ENCODE assay signal across 27 cellular contexts in genomic region chr2:126774761-126775160, GRCh38.
DNase-seq lines count a peak whose midpoint lies in the region; ATAC-seq, FAIRE-seq and TF ChIP-seq lines count a peak whose summit lies in the region.
"Had no signal": no experiment of that assay in that cellular context is flagged by ENCODE, and none has a peak within 500 bp of the region (broad histone marks: within the 10 kb centered on the region; RNA-seq: fewer than 3 reads in every experiment).

No MANE protein-coding gene starts in this region.

- H3K27ac ChIP-seq in OCI-LY3 (ENCODE audit: low read length) (no peak overlapping the region), kidney (ENCODE audit: low read depth in 2 of 2, low read length in 2 of 2) (no peak overlapping the region), neural progenitor cell (no peak overlapping the region), thyroid gland (no peak overlapping the region)
- H3K27ac ChIP-seq: BLaER1 treated with 17β-estradiol and CSF1 and Interleukin-3, amounts not matched to agents 10 nM and 100 nM; GM23248; RWPE1 had no signal

- H3K36me3 Mint-ChIP-seq in neural progenitor cell = no peaks in the 10 kb centered on the region
- no peaks in the 10 kb centered on the region for H3K36me3 Mint-ChIP-seq in stimulated activated effector memory CD8-positive, alpha-beta T cell treated with anti-CD3 and anti-CD28 coated beads, Interleukin-12 subunit alpha, Interleukin-12 subunit beta, amount 100 ng/mL, for 72 hours
- H3K36me3 Mint-ChIP-seq: CD8-positive, alpha-beta T cell had no signal

- H3K36me3 ChIP-seq in OCI-LY3 (replicated peaks; ENCODE audit: low read depth, low read length) (no peaks in the 10 kb centered on the region), kidney (ENCODE audit: control insufficient read depth in 1 of 2, insufficient read depth in 2 of 2, low read length in 2 of 2) (no peaks in the 10 kb centered on the region), neural progenitor cell (no peaks in the 10 kb centered on the region), thyroid gland (no peaks in the 10 kb centered on the region)
- H3K36me3 ChIP-seq: BLaER1 treated with 17β-estradiol and CSF1 and Interleukin-3, amounts not matched to agents 10 nM and 100 nM had no signal

- H3K9ac ChIP-seq in OCI-LY3 (ENCODE audit: low read length) (no peak overlapping the region), kidney (ENCODE audit: low read length in 2 of 2) (no peak overlapping the region), neural progenitor cell (no peak overlapping the region)
- H3K9ac ChIP-seq: BLaER1 treated with 17β-estradiol and CSF1 and Interleukin-3, amounts not matched to agents 10 nM and 100 nM; GM23248 had no signal

- TF ChIP-seq POLR2A in thyroid gland (IDR thresholded peaks at IDR 0.05) = no peak

- intact Hi-C loops in kidney (cut with DNase I) = loop anchor here (5.0 kb wide), 1 partner anchor 247 kb away; no protein-coding TSS in a partner anchor
- intact Hi-C loops in thyroid gland (cut with DNase I) = loop anchor here (10.0 kb wide), 1 partner anchor 250 kb away; no protein-coding TSS in a partner anchor

- FAIRE-seq in kidney (lab: Jason Lieb, UNC) = no peak
- FAIRE-seq: A204.1, K562 had no signal

- 0 out of 2 replicates have a peak, but pooled peaks cover 4% of the 10 kb centered on the region for H3K27me3 ChIP-seq in OCI-LY3 (ENCODE audit: low read depth, low read length)
- peaks cover 14% of the 10 kb centered on the region for H3K27me3 ChIP-seq in neural progenitor cell
- H3K27me3 ChIP-seq in thyroid gland = no peaks in the 10 kb centered on the region
- H3K27me3 ChIP-seq: BLaER1 treated with 17β-estradiol and CSF1 and Interleukin-3, amounts not matched to agents 10 nM and 100 nM had no signal

- H4K20me1 ChIP-seq in OCI-LY3 (ENCODE audit: insufficient read depth, low read length) (no peaks in the 10 kb centered on the region), neural progenitor cell (ENCODE audit: low read depth) (no peaks in the 10 kb centered on the region)
- H4K20me1 ChIP-seq: BLaER1 treated with 17β-estradiol and CSF1 and Interleukin-3, amounts not matched to agents 10 nM and 100 nM had no signal

- peak overlapping the region; percentile 92 for H3K4me3 Mint-ChIP-seq in neural progenitor cell
- H3K4me3 Mint-ChIP-seq in stimulated activated effector memory CD8-positive, alpha-beta T cell treated with anti-CD3 and anti-CD28 coated beads, Interleukin-12 subunit alpha, Interleukin-12 subunit beta, amount 100 ng/mL, for 72 hours = peak overlapping the region; percentile 92

- H3K4me2 ChIP-seq in OCI-LY3 (ENCODE audit: low read length) = no peak overlapping the region; the same call in 1 of the 2 replicates
- no peak overlapping the region for H3K4me2 ChIP-seq in neural progenitor cell
- H3K4me2 ChIP-seq: BLaER1 treated with 17β-estradiol and CSF1 and Interleukin-3, amounts not matched to agents 10 nM and 100 nM had no signal

- H3K9me3 Mint-ChIP-seq in neural progenitor cell = no peaks in the 10 kb centered on the region
- H3K9me3 Mint-ChIP-seq in stimulated activated effector memory CD8-positive, alpha-beta T cell treated with anti-CD3 and anti-CD28 coated beads, Interleukin-12 subunit alpha, Interleukin-12 subunit beta, amount 100 ng/mL, for 72 hours = no peaks in the 10 kb centered on the region
- H3K9me3 Mint-ChIP-seq: CD8-positive, alpha-beta T cell had no signal

- H3K4me1 Mint-ChIP-seq in neural progenitor cell = peaks cover 33% of the 10 kb centered on the region
- H3K4me1 Mint-ChIP-seq in stimulated activated effector memory CD8-positive, alpha-beta T cell treated with anti-CD3 and anti-CD28 coated beads, Interleukin-12 subunit alpha, Interleukin-12 subunit beta, amount 100 ng/mL, for 72 hours = peaks cover 37% of the 10 kb centered on the region

- H3K79me2 ChIP-seq in OCI-LY3 (ENCODE audit: low read length) = no peaks in the 10 kb centered on the region
- H3K79me2 ChIP-seq in neural progenitor cell (ENCODE audit: low read depth) = no peaks in the 10 kb centered on the region

- H3F3A ChIP-seq in neural progenitor cell (ENCODE audit: low read depth) = peaks cover 14% of the 10 kb centered on the region

- H2AFZ ChIP-seq in OCI-LY3 (ENCODE audit: low read depth, low read length) = 0 out of 2 replicates have a peak overlapping the region, but pooled peaks have one; percentile 45
- H2AFZ ChIP-seq in neural progenitor cell (replicated peaks) = no peak overlapping the region
- H2AFZ ChIP-seq: GM23248 had no signal

- H3K27ac Mint-ChIP-seq in neural progenitor cell = no peak overlapping the region
- no peak overlapping the region for H3K27ac Mint-ChIP-seq in stimulated activated effector memory CD8-positive, alpha-beta T cell treated with anti-CD3 and anti-CD28 coated beads, Interleukin-12 subunit alpha, Interleukin-12 subunit beta, amount 100 ng/mL, for 72 hours

- H3K4me3 ChIP-seq in OCI-LY3 (ENCODE audit: low read length) = no peak overlapping the region
- no peak overlapping the region for H3K4me3 ChIP-seq in kidney (ENCODE audit: low read length in 2 of 2)
- no peak overlapping the region for H3K4me3 ChIP-seq in neural progenitor cell
- no peak overlapping the region for H3K4me3 ChIP-seq in thyroid gland (replicated peaks in 1 of 3)
- H3K4me3 ChIP-seq: BLaER1 treated with 17β-estradiol and CSF1 and Interleukin-3, amounts not matched to agents 10 nM and 100 nM; GM23248; K562 had no signal

- ATAC-seq in stimulated activated effector memory CD8-positive, alpha-beta T cell treated with anti-CD3 and anti-CD28 coated beads, Interleukin-12 subunit alpha, Interleukin-12 subunit beta, amount 100 ng/mL, for 72 hours = no peak
- ATAC-seq in HG02678 (IDR thresholded peaks at IDR 0.05; ENCODE audit: unreplicated experiment) = no peak
- ATAC-seq: CD8-positive, alpha-beta T cell; K562; Panc1 had no signal

- H3K9me3 ChIP-seq in OCI-LY3 (ENCODE audit: insufficient read depth, low read length) = no peaks in the 10 kb centered on the region
- no peaks in the 10 kb centered on the region for H3K9me3 ChIP-seq in kidney (ENCODE audit: control insufficient read depth in 1 of 2, low read length in 2 of 2)
- no peaks in the 10 kb centered on the region for H3K9me3 ChIP-seq in neural progenitor cell (ENCODE audit: low read depth)
- H3K9me3 ChIP-seq in thyroid gland = no peaks in the 10 kb centered on the region
- H3K9me3 ChIP-seq: BLaER1 treated with 17β-estradiol and CSF1 and Interleukin-3, amounts not matched to agents 10 nM and 100 nM had no signal

- peaks cover 13% of the 10 kb centered on the region for H3K27me3 Mint-ChIP-seq in neural progenitor cell (ENCODE audit: insufficient read depth, low read depth)

- whole genome bisulfite sequencing in thyroid gland, 2 donors = 87 to 98% methylated on average over 7 of the region's 7 CpGs

- TF ChIP-seq CTCF in OCI-LY3 (IDR thresholded peaks at IDR 0.05; ENCODE audit: low read depth, low read length) (no peak), kidney (IDR thresholded peaks at IDR 0.05; ENCODE audit: borderline replicate concordance, extremely low read depth, insufficient read depth) (no peak), neural progenitor cell (IDR thresholded peaks at IDR 0.05) (no peak), thyroid gland (IDR thresholded peaks at IDR 0.05) (no peak)

- H3K4me1 ChIP-seq in OCI-LY3 (ENCODE audit: low read length) = peaks cover 32% of the 10 kb centered on the region
- H3K4me1 ChIP-seq in kidney (ENCODE audit: control insufficient read depth in 1 of 2, insufficient read depth in 1 of 2, low read depth in 1 of 2, low read length in 2 of 2) = no peaks in the 10 kb centered on the region
- peaks cover 12% of the 10 kb centered on the region for H3K4me1 ChIP-seq in neural progenitor cell
- H3K4me1 ChIP-seq in thyroid gland = peaks cover 3 to 5% of the 10 kb centered on the region in 2 donors

- DNase-seq in kidney (peak; percentile 26), neural progenitor cell (ENCODE audit: low spot score) (no peak), thyroid gland (no peak), epidermal melanocyte (ENCODE audit: insufficient read length, low spot score) (no peak)
- DNase-seq in stimulated activated effector memory CD8-positive, alpha-beta T cell treated with anti-CD3 and anti-CD28 coated beads, Interleukin-12 subunit alpha, Interleukin-12 subunit beta, amount 100 ng/mL, for 72 hours (ENCODE audit: low spot score in 2 of 2) = no peak
- DNase-seq: AML-193; CD8-positive, alpha-beta T cell; DND-41; GM23248; H7; Kasumi-1; NCI-H1092 treated with DMSO at 0.1 percent for 48 hours; NCI-H1436; NCI-H187; NCI-H2081 treated with DMSO at 0.1 percent for 48 hours; NCI-H2171; NCI-H226; NCI-H510A; NCI-H69; SHP77 had no signal
